In genomic region chr17:75693500-75694481, GRCh38 we compare ENCODE assay signal across 8 cellular contexts.
A peak's percentile ranks its signal among the peaks of the same experiment; 100 is the strongest.
DNase-seq lines count a peak whose midpoint lies in the region; ATAC-seq and FAIRE-seq lines count a peak whose summit lies in the region.

No MANE protein-coding gene starts in this region.

- intact Hi-C loops in posterior cingulate gyrus (cut with DNase I): no loop called here

- DNase-seq in EH (ENCODE audit: low read depth) (peak; percentile 100), SK-N-MC (ENCODE audit: low read depth, low spot score) (no peak), foreskin melanocyte (peak; percentile 99), posterior cingulate gyrus (peak; percentile 81 to 98 (median 89)), activated gamma-delta T cell treated with Interleukin-2 at 50 U/mL for 16 hours (no peak), GM19239 (ENCODE audit: insufficient read length, low spot score) (no peak), MV-4-11 (lab: John Stamatoyannopoulos, UW) (no peak)

- H3K9ac ChIP-seq in SK-N-MC (ENCODE audit: insufficient read length): no peak overlapping the region

- H3K4me3 ChIP-seq in SK-N-MC: no peak overlapping the region; the same call in 1 of the 2 replicates

- peaks cover 38% of the 10 kb centered on the region for H3K36me3 ChIP-seq in SK-N-MC (ENCODE audit: insufficient read depth, low read length)

- ATAC-seq in GM21786 (IDR thresholded peaks at IDR 0.05; ENCODE audit: unreplicated experiment): no peak

- no peaks in the 10 kb centered on the region for H3K9me3 ChIP-seq in SK-N-MC (ENCODE audit: low read depth, low read length)

- FAIRE-seq in GM19239 (lab: Jason Lieb, UNC): no peak

- peak overlapping the region; percentile 49; the same call in 1 of the 2 replicates for H3K27ac ChIP-seq in SK-N-MC

Comparison
In these comparisons a context has a peak if more than half of its experiments do, and no peak if none do; other contexts are left out.
1. DNase-seq: peak in EH (single experiment), foreskin melanocyte (single experiment) and posterior cingulate gyrus (10 of 10); none in SK-N-MC (single experiment), activated gamma-delta T cell treated with Interleukin-2 at 50 U/mL for 16 hours (single experiment), GM19239 (single experiment) and MV-4-11 (single experiment).